ENCODE assay signal across 1 cellular context in genomic region chr22:18156878-18157713, GRCh38.
TF ChIP-seq lines count a peak whose summit lies in the region.

No MANE protein-coding gene starts in this region.

TF ChIP-seq in HepG2, 621 proteins besides CTCF, POLR2A, EP300 and RAD21 (continued from another document):
- peak; percentile 32; the same call in 1 of the 2 replicates for TF ChIP-seq ZNF687 (CRISPR knock-in tag; IDR thresholded peaks at IDR 0.05)
- TF ChIP-seq ZEB1 (IDR thresholded peaks at IDR 0.05; ENCODE audit: insufficient replicate concordance, low read depth) = no peak
- no peak for TF ChIP-seq BATF2 (CRISPR knock-in tag; IDR thresholded peaks at IDR 0.05)
- TF ChIP-seq JDP2 (CRISPR knock-in tag; IDR thresholded peaks at IDR 0.05; ENCODE audit: borderline replicate concordance) = no peak
- no peak for TF ChIP-seq IKZF4 (CRISPR knock-in tag; IDR thresholded peaks at IDR 0.05; ENCODE audit: borderline replicate concordance, low read depth, not compliant biosample characterization)
- no peak for TF ChIP-seq ELF3 (CRISPR knock-in tag; IDR thresholded peaks at IDR 0.05)
- TF ChIP-seq TOPORS (CRISPR knock-in tag; IDR thresholded peaks at IDR 0.05) = 0 out of 2 replicates have a peak, but pooled peaks have one; percentile 52
- TF ChIP-seq, protein P1, sequence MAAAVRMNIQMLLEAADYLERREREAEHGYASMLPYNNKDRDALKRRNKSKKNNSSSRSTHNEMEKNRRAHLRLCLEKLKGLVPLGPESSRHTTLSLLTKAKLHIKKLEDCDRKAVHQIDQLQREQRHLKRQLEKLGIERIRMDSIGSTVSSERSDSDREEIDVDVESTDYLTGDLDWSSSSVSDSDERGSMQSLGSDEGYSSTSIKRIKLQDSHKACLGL (CRISPR knock-in tag; IDR thresholded peaks at IDR 0.05) = no peak
- TF ChIP-seq, protein P2, sequence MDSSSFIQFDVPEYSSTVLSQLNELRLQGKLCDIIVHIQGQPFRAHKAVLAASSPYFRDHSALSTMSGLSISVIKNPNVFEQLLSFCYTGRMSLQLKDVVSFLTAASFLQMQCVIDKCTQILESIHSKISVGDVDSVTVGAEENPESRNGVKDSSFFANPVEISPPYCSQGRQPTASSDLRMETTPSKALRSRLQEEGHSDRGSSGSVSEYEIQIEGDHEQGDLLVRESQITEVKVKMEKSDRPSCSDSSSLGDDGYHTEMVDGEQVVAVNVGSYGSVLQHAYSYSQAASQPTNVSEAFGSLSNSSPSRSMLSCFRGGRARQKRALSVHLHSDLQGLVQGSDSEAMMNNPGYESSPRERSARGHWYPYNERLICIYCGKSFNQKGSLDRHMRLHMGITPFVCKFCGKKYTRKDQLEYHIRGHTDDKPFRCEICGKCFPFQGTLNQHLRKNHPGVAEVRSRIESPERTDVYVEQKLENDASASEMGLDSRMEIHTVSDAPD (CRISPR knock-in tag; IDR thresholded peaks at IDR 0.05) = 0 out of 2 replicates have a peak, but pooled peaks have one; percentile 21
- no peak for TF ChIP-seq ZBTB38 (CRISPR knock-in tag; IDR thresholded peaks at IDR 0.05)
- peak; percentile 33; the same call in 1 of the 2 replicates for TF ChIP-seq REPIN1 (CRISPR knock-in tag; IDR thresholded peaks at IDR 0.05; ENCODE audit: borderline replicate concordance, low read depth)
- 0 out of 2 replicates have a peak, but pooled peaks have one; percentile 4 for TF ChIP-seq GABPB1 (CRISPR knock-in tag; IDR thresholded peaks at IDR 0.05)
- no peak for TF ChIP-seq SALL1 (CRISPR knock-in tag; IDR thresholded peaks at IDR 0.05)
- TF ChIP-seq, protein P3, sequence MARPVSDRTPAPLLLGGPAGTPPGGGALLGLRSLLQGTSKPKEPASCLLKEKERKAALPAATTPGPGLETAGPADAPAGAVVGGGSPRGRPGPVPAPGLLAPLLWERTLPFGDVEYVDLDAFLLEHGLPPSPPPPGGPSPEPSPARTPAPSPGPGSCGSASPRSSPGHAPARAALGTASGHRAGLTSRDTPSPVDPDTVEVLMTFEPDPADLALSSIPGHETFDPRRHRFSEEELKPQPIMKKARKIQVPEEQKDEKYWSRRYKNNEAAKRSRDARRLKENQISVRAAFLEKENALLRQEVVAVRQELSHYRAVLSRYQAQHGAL (CRISPR knock-in tag; IDR thresholded peaks at IDR 0.05; ENCODE audit: not compliant biosample characterization) = no peak
- TF ChIP-seq, protein P4, sequence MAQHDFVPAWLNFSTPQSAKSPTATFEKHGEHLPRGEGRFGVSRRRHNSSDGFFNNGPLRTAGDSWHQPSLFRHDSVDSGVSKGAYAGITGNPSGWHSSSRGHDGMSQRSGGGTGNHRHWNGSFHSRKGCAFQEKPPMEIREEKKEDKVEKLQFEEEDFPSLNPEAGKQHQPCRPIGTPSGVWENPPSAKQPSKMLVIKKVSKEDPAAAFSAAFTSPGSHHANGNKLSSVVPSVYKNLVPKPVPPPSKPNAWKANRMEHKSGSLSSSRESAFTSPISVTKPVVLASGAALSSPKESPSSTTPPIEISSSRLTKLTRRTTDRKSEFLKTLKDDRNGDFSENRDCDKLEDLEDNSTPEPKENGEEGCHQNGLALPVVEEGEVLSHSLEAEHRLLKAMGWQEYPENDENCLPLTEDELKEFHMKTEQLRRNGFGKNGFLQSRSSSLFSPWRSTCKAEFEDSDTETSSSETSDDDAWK (CRISPR knock-in tag; IDR thresholded peaks at IDR 0.05) = no peak
- TF ChIP-seq CHD4 (IDR thresholded peaks at IDR 0.05; ENCODE audit: borderline replicate concordance, low read length) = no peak
- TF ChIP-seq, protein P5, sequence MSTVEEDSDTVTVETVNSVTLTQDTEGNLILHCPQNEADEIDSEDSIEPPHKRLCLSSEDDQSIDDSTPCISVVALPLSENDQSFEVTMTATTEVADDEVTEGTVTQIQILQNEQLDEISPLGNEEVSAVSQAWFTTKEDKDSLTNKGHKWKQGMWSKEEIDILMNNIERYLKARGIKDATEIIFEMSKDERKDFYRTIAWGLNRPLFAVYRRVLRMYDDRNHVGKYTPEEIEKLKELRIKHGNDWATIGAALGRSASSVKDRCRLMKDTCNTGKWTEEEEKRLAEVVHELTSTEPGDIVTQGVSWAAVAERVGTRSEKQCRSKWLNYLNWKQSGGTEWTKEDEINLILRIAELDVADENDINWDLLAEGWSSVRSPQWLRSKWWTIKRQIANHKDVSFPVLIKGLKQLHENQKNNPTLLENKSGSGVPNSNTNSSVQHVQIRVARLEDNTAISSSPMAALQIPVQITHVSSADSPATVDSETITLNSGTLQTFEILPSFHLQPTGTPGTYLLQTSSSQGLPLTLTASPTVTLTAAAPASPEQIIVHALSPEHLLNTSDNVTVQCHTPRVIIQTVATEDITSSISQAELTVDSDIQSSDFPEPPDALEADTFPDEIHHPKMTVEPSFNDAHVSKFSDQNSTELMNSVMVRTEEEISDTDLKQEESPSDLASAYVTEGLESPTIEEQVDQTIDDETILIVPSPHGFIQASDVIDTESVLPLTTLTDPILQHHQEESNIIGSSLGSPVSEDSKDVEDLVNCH (CRISPR knock-in tag; IDR thresholded peaks at IDR 0.05) = no peak
- TF ChIP-seq, protein P6, sequence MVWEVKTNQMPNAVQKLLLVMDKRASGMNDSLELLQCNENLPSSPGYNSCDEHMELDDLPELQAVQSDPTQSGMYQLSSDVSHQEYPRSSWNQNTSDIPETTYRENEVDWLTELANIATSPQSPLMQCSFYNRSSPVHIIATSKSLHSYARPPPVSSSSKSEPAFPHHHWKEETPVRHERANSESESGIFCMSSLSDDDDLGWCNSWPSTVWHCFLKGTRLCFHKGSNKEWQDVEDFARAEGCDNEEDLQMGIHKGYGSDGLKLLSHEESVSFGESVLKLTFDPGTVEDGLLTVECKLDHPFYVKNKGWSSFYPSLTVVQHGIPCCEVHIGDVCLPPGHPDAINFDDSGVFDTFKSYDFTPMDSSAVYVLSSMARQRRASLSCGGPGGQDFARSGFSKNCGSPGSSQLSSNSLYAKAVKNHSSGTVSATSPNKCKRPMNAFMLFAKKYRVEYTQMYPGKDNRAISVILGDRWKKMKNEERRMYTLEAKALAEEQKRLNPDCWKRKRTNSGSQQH (CRISPR knock-in tag; IDR thresholded peaks at IDR 0.05; ENCODE audit: low read depth) = no peak
- peak; percentile 20 for TF ChIP-seq XRCC5 (optimal IDR thresholded peaks at IDR 0.05; ENCODE audit: low read length)
- no peak for TF ChIP-seq ZBTB8A (CRISPR knock-in tag; IDR thresholded peaks at IDR 0.05; ENCODE audit: borderline replicate concordance, low read depth)
- no peak for TF ChIP-seq POLR2G (IDR thresholded peaks at IDR 0.05; ENCODE audit: low read depth, low read length)
- TF ChIP-seq NR2F1 (CRISPR knock-in tag; IDR thresholded peaks at IDR 0.05) = no peak
